In genomic region chr21:40685121-40685630, GRCh38 we compare ENCODE assay signal across 1 cellular context.
TF ChIP-seq lines count a peak whose summit lies in the region.

No MANE protein-coding gene starts in this region.

TF ChIP-seq in SK-N-SH, 30 proteins besides CTCF, POLR2A, EP300 and RAD21 (continued from another document):
- TF ChIP-seq PBX3 (IDR thresholded peaks at IDR 0.05): no peak
- TF ChIP-seq SMC3 (IDR thresholded peaks at IDR 0.05; ENCODE audit: low read depth, low read length): no peak
- TF ChIP-seq FOSL2 (IDR thresholded peaks at IDR 0.05; ENCODE audit: borderline replicate concordance, low read depth): no peak
- no peak for TF ChIP-seq FOXM1 (IDR thresholded peaks at IDR 0.05; ENCODE audit: low read depth)
- no peak for TF ChIP-seq NFIC (IDR thresholded peaks at IDR 0.05; ENCODE audit: borderline replicate concordance)
